ENCODE assay signal across 1 cellular context in the genomic region with DNA sequence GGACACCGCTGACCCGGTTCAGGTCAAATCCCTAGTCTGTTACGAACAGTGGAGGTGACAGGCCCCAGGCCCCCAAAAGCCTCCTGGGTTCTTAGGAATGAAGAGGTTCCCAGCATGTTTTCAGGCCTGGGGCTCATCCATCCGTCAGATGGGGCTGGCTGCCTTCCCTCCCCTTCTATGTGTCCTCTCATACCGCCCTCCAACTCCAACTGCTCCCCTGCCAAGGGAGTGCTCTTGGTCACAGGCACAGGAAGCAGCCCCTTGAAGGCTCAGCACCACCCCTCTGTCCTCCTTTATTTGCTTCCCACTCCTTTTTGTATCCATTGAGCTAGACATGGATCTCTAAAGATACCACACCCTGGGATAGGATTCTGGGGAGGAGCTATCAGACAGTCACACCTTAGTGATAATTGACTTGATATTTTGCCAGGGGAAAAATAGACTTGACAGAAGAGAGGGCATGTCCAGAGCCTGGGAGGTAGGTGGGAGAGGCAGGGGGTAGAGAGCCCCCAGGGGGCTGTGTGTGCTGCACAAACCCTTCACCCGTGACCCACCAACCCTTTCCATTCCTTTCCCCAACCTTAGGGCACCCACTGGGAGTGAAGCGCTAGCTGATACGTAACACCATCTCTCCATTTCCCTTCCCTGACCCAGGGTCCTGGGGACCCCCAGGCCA.
TF ChIP-seq lines count a peak whose summit lies in the region.

No MANE protein-coding gene starts in this region.

TF ChIP-seq in K562, 482 proteins besides CTCF, POLR2A, EP300 and RAD21 (continued from another document):
- TF ChIP-seq NFYB (IDR thresholded peaks at IDR 0.05; ENCODE audit: extremely low read depth, insufficient read length), result no peak
- peak; percentile 6 for TF ChIP-seq RBBP5 (IDR thresholded peaks at IDR 0.05; ENCODE audit: borderline replicate concordance, insufficient read depth, low read length, poor library complexity, severe bottlenecking)
- TF ChIP-seq, protein P1, sequence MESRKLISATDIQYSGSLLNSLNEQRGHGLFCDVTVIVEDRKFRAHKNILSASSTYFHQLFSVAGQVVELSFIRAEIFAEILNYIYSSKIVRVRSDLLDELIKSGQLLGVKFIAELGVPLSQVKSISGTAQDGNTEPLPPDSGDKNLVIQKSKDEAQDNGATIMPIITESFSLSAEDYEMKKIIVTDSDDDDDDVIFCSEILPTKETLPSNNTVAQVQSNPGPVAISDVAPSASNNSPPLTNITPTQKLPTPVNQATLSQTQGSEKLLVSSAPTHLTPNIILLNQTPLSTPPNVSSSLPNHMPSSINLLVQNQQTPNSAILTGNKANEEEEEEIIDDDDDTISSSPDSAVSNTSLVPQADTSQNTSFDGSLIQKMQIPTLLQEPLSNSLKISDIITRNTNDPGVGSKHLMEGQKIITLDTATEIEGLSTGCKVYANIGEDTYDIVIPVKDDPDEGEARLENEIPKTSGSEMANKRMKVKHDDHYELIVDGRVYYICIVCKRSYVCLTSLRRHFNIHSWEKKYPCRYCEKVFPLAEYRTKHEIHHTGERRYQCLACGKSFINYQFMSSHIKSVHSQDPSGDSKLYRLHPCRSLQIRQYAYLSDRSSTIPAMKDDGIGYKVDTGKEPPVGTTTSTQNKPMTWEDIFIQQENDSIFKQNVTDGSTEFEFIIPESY (CRISPR knock-in tag; IDR thresholded peaks at IDR 0.05), result peak; percentile 33; the same call in 1 of the 2 replicates
- no peak for TF ChIP-seq ZNF408 (CRISPR knock-in tag; IDR thresholded peaks at IDR 0.05; ENCODE audit: low read depth)
TF ChIP-seq in K562: peak in this region for 3.
